ENCODE assay signal across 8 cellular contexts in the genomic region with DNA sequence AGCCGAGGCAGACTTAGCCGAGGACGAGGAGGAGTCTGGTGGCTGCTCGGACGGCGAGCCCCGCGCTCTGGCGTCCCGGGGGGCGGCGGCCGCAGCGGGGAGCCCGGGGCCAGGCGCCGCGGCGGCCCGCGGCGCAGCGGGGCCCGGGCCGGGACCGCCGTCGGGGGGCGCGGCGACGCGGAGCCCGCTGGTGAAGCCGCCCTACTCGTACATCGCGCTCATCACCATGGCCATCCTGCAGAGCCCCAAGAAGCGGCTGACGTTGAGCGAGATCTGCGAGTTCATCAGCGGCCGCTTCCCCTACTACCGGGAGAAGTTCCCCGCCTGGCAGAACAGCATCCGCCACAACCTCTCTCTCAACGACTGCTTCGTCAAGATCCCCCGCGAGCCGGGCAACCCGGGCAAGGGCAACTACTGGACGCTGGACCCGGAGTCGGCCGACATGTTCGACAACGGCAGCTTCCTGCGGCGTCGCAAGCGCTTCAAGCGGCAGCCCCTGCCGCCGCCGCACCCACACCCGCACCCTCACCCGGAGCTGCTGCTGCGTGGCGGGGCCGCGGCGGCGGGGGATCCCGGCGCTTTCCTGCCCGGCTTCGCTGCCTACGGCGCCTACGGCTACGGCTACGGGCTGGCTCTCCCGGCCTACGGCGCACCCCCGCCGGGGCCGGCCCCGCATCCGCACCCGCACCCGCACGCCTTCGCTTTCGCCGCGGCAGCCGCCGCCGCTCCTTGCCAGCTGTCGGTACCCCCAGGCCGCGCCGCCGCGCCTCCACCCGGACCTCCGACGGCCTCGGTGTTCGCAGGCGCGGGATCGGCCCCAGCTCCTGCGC. TPM values are rescaled to one million over a fixed set of nuclear protein-coding genes. Genes with fewer than 3 reads are reported as not detected.
A peak's percentile ranks its signal among the peaks of the same experiment; 100 is the strongest.
DNase-seq lines count a peak whose midpoint lies in the region; ATAC-seq and TF ChIP-seq lines count a peak whose summit lies in the region.

No MANE protein-coding gene starts in this region.

- WGBS in lung, 2 donors = 1 to 5% methylated on average over 89 to 117 of the region's 117 CpGs

- H3K9me3 ChIP-seq in CD4-positive, alpha-beta T cell (ENCODE audit: control insufficient read depth, low read length) = no peaks in the 10 kb centered on the region
- no peaks in the 10 kb centered on the region for H3K9me3 ChIP-seq in lung (ENCODE audit: control insufficient read depth in 2 of 2, insufficient read depth in 1 of 2, low read length in 1 of 2)
- no peaks in the 10 kb centered on the region for H3K9me3 ChIP-seq in vagina

- H3K36me3 ChIP-seq in lung (ENCODE audit: control insufficient read depth in 2 of 2, insufficient read depth in 2 of 2, low read length in 2 of 2) = no peaks in the 10 kb centered on the region
- H3K36me3 ChIP-seq in vagina = no peaks in the 10 kb centered on the region

- intact Hi-C loops in CD4-positive, alpha-beta T cell (cut with DNase I, micrococcal nuclease) = loop anchor here (5.0 to 10.0 kb wide), 4 partner anchors 124 to 714 kb away; a partner anchor contains a TSS
- intact Hi-C loops in activated naive CD4-positive, alpha-beta T cell treated with anti-CD3 and anti-CD28 coated beads for 36 hours (cut with micrococcal nuclease) = loop anchor here (5.0 kb wide), 4 partner anchors 51 to 206 kb away; a partner anchor contains a TSS
- intact Hi-C loops in vagina (cut with DNase I) = no loop called here

- H3K4me3 Mint-ChIP-seq in CD4-positive, alpha-beta T cell = peak overlapping the region; percentile 87
- peak overlapping the region; percentile 62 for H3K4me3 Mint-ChIP-seq in activated naive CD4-positive, alpha-beta T cell treated with anti-CD3 and anti-CD28 coated beads for 36 hours

- no peak for TF ChIP-seq CTCF in CD4-positive, alpha-beta T cell (IDR thresholded peaks at IDR 0.05)
- TF ChIP-seq CTCF in lung (IDR thresholded peaks at IDR 0.05; ENCODE audit: control extremely low read depth, extremely low read depth) (no peak), vagina (IDR thresholded peaks at IDR 0.05) (no peak)

- H3K27ac ChIP-seq in CD4-positive, alpha-beta T cell (ENCODE audit: low read depth, low read length) = no peak overlapping the region
- no peak overlapping the region for H3K27ac ChIP-seq in lung (ENCODE audit: low read depth in 1 of 2, low read length in 1 of 2)
- H3K27ac ChIP-seq in vagina = peak overlapping the region; percentile 50

- no peaks in the 10 kb centered on the region for H3K9me3 Mint-ChIP-seq in CD4-positive, alpha-beta T cell
- H3K9me3 Mint-ChIP-seq in activated naive CD4-positive, alpha-beta T cell treated with anti-CD3 and anti-CD28 coated beads for 36 hours = no peaks in the 10 kb centered on the region

- TF ChIP-seq POLR2A in vagina (IDR thresholded peaks at IDR 0.05) = no peak

- H3K27me3 ChIP-seq in CD4-positive, alpha-beta T cell (ENCODE audit: control insufficient read depth, insufficient read depth, low read length) = peaks cover 50% of the 10 kb centered on the region
- H3K27me3 ChIP-seq in lung (ENCODE audit: control insufficient read depth, insufficient read depth) (peaks cover 13% of the 10 kb centered on the region), vagina (peaks cover 25% of the 10 kb centered on the region)

- H3K4me1 ChIP-seq in lung (ENCODE audit: control insufficient read depth in 2 of 2, insufficient read depth in 2 of 2, low read length in 2 of 2) (peaks cover 0 to 10% of the 10 kb centered on the region in 2 donors), vagina (peaks cover 34% of the 10 kb centered on the region)

- no peaks in the 10 kb centered on the region for H3K36me3 Mint-ChIP-seq in CD4-positive, alpha-beta T cell (ENCODE audit: low read depth)
- peaks cover 5% of the 10 kb centered on the region for H3K36me3 Mint-ChIP-seq in activated naive CD4-positive, alpha-beta T cell treated with anti-CD3 and anti-CD28 coated beads for 36 hours (ENCODE audit: low read depth)

- peaks cover 33% of the 10 kb centered on the region for H3K27me3 Mint-ChIP-seq in CD4-positive, alpha-beta T cell
- H3K27me3 Mint-ChIP-seq in activated naive CD4-positive, alpha-beta T cell treated with anti-CD3 and anti-CD28 coated beads for 36 hours (ENCODE audit: low read depth) = peaks cover 27% of the 10 kb centered on the region

- H3K4me3 ChIP-seq in Jurkat, Clone E6-1 (ENCODE audit: low read length) = peak overlapping the region; percentile 51
- H3K4me3 ChIP-seq in lung (peak overlapping the region; percentile 38), vagina (peak overlapping the region; percentile 50 to 66)

- peak in 7 of 10 experiments; percentile 19 to 54 (median 34) for DNase-seq in CD4-positive, alpha-beta T cell
- DNase-seq in Jurkat, Clone E6-1 (ENCODE audit: low read depth, low spot score) = no peak
- DNase-seq in activated naive CD4-positive, alpha-beta T cell treated with anti-CD3 and anti-CD28 coated beads for 36 hours = peak; percentile 44
- no peak for DNase-seq in lung (ENCODE audit: low spot score)
- DNase-seq in vagina (ENCODE audit: extremely low spot score in 2 of 2) = no peak
- no peak for DNase-seq in SK-N-DZ (ENCODE audit: low spot score)
- no peak for DNase-seq in NOMO-1 treated with dmso at 0.1 percent for 144 hours (lab: John Stamatoyannopoulos, UW; ENCODE audit: unreplicated experiment)

- H3K27ac Mint-ChIP-seq in CD4-positive, alpha-beta T cell = peak overlapping the region; percentile 44
- H3K27ac Mint-ChIP-seq in activated naive CD4-positive, alpha-beta T cell treated with anti-CD3 and anti-CD28 coated beads for 36 hours = no peak overlapping the region

- POLR2A ChIA-PET in CD4-positive, alpha-beta T cell (lab: Charles Lee) = interaction anchor here (0.7 to 1.3 kb wide), 7 partner anchors 31 to 835 kb away, joined by 3 to 8 read pairs (median 4); a partner anchor contains a TSS

- CTCF ChIA-PET in CD4-positive, alpha-beta T cell (lab: Charles Lee) = interaction anchor here (0.7 to 3.6 kb wide), 9 partner anchors 9 to 292 kb away, joined by 3 to 20 read pairs (median 5); a partner anchor contains a TSS
- CTCF ChIA-PET in activated naive CD4-positive, alpha-beta T cell treated with anti-CD3 and anti-CD28 coated beads for 36 hours (lab: Charles Lee) = interaction anchor here (0.6 to 8.2 kb wide), 17 partner anchors 10 to 288 kb away, joined by 3 to 123 read pairs (median 7); a partner anchor contains a TSS

- peaks cover 25% of the 10 kb centered on the region for H3K4me1 Mint-ChIP-seq in CD4-positive, alpha-beta T cell (ENCODE audit: low read depth)
- peaks cover 15% of the 10 kb centered on the region for H3K4me1 Mint-ChIP-seq in activated naive CD4-positive, alpha-beta T cell treated with anti-CD3 and anti-CD28 coated beads for 36 hours (ENCODE audit: low read depth)

- ATAC-seq in CD4-positive, alpha-beta T cell (ENCODE audit: poor library complexity) = no peak
- ATAC-seq in lung (ENCODE audit: insufficient read depth, low FRiP score) (no peak), GM19395 (IDR thresholded peaks at IDR 0.05; ENCODE audit: unreplicated experiment) (no peak)

RNA-seq across cellular contexts. Expression of a gene that starts 0.7 kb away (rescaled TPM):
- under 1 TPM; 0.22 to 0.34 TPM for total RNA-seq in CD4-positive, alpha-beta T cell
- 2.7 TPM for polyA plus RNA-seq in Jurkat, Clone E6-1 (2012; ENCODE audit: insufficient read depth, insufficient read length)
- under 1 TPM; 0.12 to 0.19 TPM for total RNA-seq in activated naive CD4-positive, alpha-beta T cell treated with anti-CD3 and anti-CD28 coated beads for 36 hours
- total RNA-seq in lung (1 to 10 TPM in 1 of 2 donors, under 1 TPM in 1; 0.09 to 1.1 TPM), vagina (0.98 TPM)
- polyA plus RNA-seq in lung = under 1 TPM; 0.11 to 0.16 TPM
- not detected in 2 replicates for polyA plus RNA-seq in SK-N-DZ (2014; cell fraction: cytosol; rRNA removed)
- polyA plus RNA-seq in SK-N-DZ (2014; cell fraction: nucleus; rRNA removed) = 0.14 and 0.18 TPM in 2 replicates

RNA-seq across cellular contexts. Expression of a gene that starts 22.5 kb away (rescaled TPM):
- not detected for total RNA-seq in CD4-positive, alpha-beta T cell
- polyA plus RNA-seq in Jurkat, Clone E6-1 (2012; ENCODE audit: insufficient read depth, insufficient read length) = not detected
- total RNA-seq in activated naive CD4-positive, alpha-beta T cell treated with anti-CD3 and anti-CD28 coated beads for 36 hours = not detected
- total RNA-seq in lung (not detected), vagina (not detected)
- under 1 TPM in 1 of 2 donors, not detected in 1; 0.01 TPM for polyA plus RNA-seq in lung
- not detected in 2 replicates for polyA plus RNA-seq in SK-N-DZ (2014; cell fraction: cytosol; rRNA removed)
- polyA plus RNA-seq in SK-N-DZ (2014; cell fraction: nucleus; rRNA removed) = not detected in 2 replicates

Comparison
In these comparisons a context has a peak if more than half of its experiments do, and no peak if none do; other contexts are left out.
1. DNase-seq: peak in CD4-positive, alpha-beta T cell (7 of 10) and activated naive CD4-positive, alpha-beta T cell treated with anti-CD3 and anti-CD28 coated beads for 36 hours (single experiment); none in Jurkat, Clone E6-1 (single experiment), lung (single experiment), vagina (0 of 2), SK-N-DZ (single experiment) and NOMO-1 treated with dmso at 0.1 percent for 144 hours (single experiment).
2. Peak in every context shown above with its lines, with median percentiles within 50 percentile points of each other: H3K4me3 ChIP-seq.